In genomic region chr1:8182034-8182761, GRCh38 we compare ENCODE assay signal across 1 cellular context.
TF ChIP-seq lines count a peak whose summit lies in the region.

No MANE protein-coding gene starts in this region.

TF ChIP-seq in HepG2, 621 proteins besides CTCF, POLR2A, EP300 and RAD21 (continued from another document and continues in another):
- TF ChIP-seq FOXK1 (CRISPR knock-in tag; IDR thresholded peaks at IDR 0.05; ENCODE audit: borderline replicate concordance, low read depth) (no peak), AKAP8 (CRISPR knock-in tag; IDR thresholded peaks at IDR 0.05) (no peak), ZXDC (CRISPR knock-in tag; IDR thresholded peaks at IDR 0.05) (no peak), SKI (IDR thresholded peaks at IDR 0.05; ENCODE audit: partially characterized antibody) (no peak), ZNF441 (CRISPR knock-in tag; IDR thresholded peaks at IDR 0.05; ENCODE audit: borderline replicate concordance) (peak; percentile 72; the same call in 1 of the 2 replicates), TRIM24 (CRISPR knock-in tag; IDR thresholded peaks at IDR 0.05) (no peak), HIC2 (CRISPR knock-in tag; IDR thresholded peaks at IDR 0.05; ENCODE audit: low read depth) (no peak), TBX3 (IDR thresholded peaks at IDR 0.05; ENCODE audit: borderline replicate concordance) (no peak; the same call in 1 of the 2 replicates), FIP1L1 (IDR thresholded peaks at IDR 0.05; ENCODE audit: borderline replicate concordance, insufficient read depth, low read depth, low read length) (no peak), EED (CRISPR knock-in tag; IDR thresholded peaks at IDR 0.05) (no peak), ZNF687 (CRISPR knock-in tag; IDR thresholded peaks at IDR 0.05) (no peak; the same call in 1 of the 2 replicates), ZNF790 (CRISPR knock-in tag; IDR thresholded peaks at IDR 0.05; ENCODE audit: borderline replicate concordance) (no peak; the same call in 1 of the 2 replicates), ZNF607 (CRISPR knock-in tag; IDR thresholded peaks at IDR 0.05; ENCODE audit: borderline replicate concordance) (0 out of 2 replicates have a peak, but pooled peaks have one; percentile 44), ZNF256 (CRISPR knock-in tag; conservative IDR thresholded peaks at IDR 0.05) (no peak), PHF21A (CRISPR knock-in tag; IDR thresholded peaks at IDR 0.05) (no peak), NR2F6 (IDR thresholded peaks at IDR 0.05) (0 out of 2 replicates have a peak, but pooled peaks have one; percentile 10), NR2F6 (CRISPR knock-in tag; IDR thresholded peaks at IDR 0.05) (no peak), SRSF1 (optimal IDR thresholded peaks at IDR 0.05; ENCODE audit: low read depth, low read length) (no peak), FOXC1 (CRISPR knock-in tag; IDR thresholded peaks at IDR 0.05; ENCODE audit: borderline replicate concordance) (no peak), ZNF83 (CRISPR knock-in tag; IDR thresholded peaks at IDR 0.05; ENCODE audit: borderline replicate concordance) (no peak), ZKSCAN5 (CRISPR knock-in tag; IDR thresholded peaks at IDR 0.05) (no peak), ZNF253 (CRISPR knock-in tag; IDR thresholded peaks at IDR 0.05; ENCODE audit: borderline replicate concordance) (no peak), JUND (CRISPR knock-in tag; IDR thresholded peaks at IDR 0.05) (peak; percentile 50; the same call in 1 of the 2 replicates), ZNF761 (CRISPR knock-in tag; conservative IDR thresholded peaks at IDR 0.05) (no peak), ZSCAN22 (CRISPR knock-in tag; IDR thresholded peaks at IDR 0.05) (no peak), SIN3B (IDR thresholded peaks at IDR 0.05; ENCODE audit: low read length) (no peak), GFI1 (CRISPR knock-in tag; IDR thresholded peaks at IDR 0.05; ENCODE audit: borderline replicate concordance) (0 out of 2 replicates have a peak, but pooled peaks have one; percentile 47), MAF1 (CRISPR knock-in tag; IDR thresholded peaks at IDR 0.05; ENCODE audit: borderline replicate concordance) (no peak), THYN1 (CRISPR knock-in tag; IDR thresholded peaks at IDR 0.05; ENCODE audit: borderline replicate concordance, low read depth) (no peak), ZFP41 (CRISPR knock-in tag; IDR thresholded peaks at IDR 0.05; ENCODE audit: borderline replicate concordance) (no peak), NFYB (CRISPR knock-in tag; IDR thresholded peaks at IDR 0.05) (no peak), KDM5B (CRISPR knock-in tag; IDR thresholded peaks at IDR 0.05; ENCODE audit: borderline replicate concordance) (no peak), MED1 (CRISPR knock-in tag; IDR thresholded peaks at IDR 0.05) (peak; percentile 94), PTBP1 (IDR thresholded peaks at IDR 0.05; ENCODE audit: low read depth, low read length, poor library complexity, severe bottlenecking) (no peak), EZH2 (conservative IDR thresholded peaks at IDR 0.05; ENCODE audit: low read depth, low read length) (no peak), HDAC2 (CRISPR knock-in tag; IDR thresholded peaks at IDR 0.05) (peak; percentile 49; the same call in 1 of the 2 replicates), ZNF160 (CRISPR knock-in tag; IDR thresholded peaks at IDR 0.05) (no peak), FOXA3 (CRISPR knock-in tag; IDR thresholded peaks at IDR 0.05) (peak; percentile 88), ETV5 (CRISPR knock-in tag; IDR thresholded peaks at IDR 0.05; ENCODE audit: borderline replicate concordance) (peak; percentile 74), RBM39 (IDR thresholded peaks at IDR 0.05; ENCODE audit: low read depth, low read length, poor library complexity, severe bottlenecking) (no peak), ZNF12 (CRISPR knock-in tag; IDR thresholded peaks at IDR 0.05) (0 out of 2 replicates have a peak, but pooled peaks have one; percentile 14), BRF2 (CRISPR knock-in tag; IDR thresholded peaks at IDR 0.05) (no peak), HOXA5 (CRISPR knock-in tag; IDR thresholded peaks at IDR 0.05) (no peak), ZBTB3 (CRISPR knock-in tag; IDR thresholded peaks at IDR 0.05; ENCODE audit: borderline replicate concordance, low read depth) (no peak), JUN (CRISPR knock-in tag; IDR thresholded peaks at IDR 0.05) (no peak; the same call in 1 of the 2 replicates), ZSCAN31 (CRISPR knock-in tag; IDR thresholded peaks at IDR 0.05; ENCODE audit: low read depth) (no peak)
- TF ChIP-seq, protein P1, sequence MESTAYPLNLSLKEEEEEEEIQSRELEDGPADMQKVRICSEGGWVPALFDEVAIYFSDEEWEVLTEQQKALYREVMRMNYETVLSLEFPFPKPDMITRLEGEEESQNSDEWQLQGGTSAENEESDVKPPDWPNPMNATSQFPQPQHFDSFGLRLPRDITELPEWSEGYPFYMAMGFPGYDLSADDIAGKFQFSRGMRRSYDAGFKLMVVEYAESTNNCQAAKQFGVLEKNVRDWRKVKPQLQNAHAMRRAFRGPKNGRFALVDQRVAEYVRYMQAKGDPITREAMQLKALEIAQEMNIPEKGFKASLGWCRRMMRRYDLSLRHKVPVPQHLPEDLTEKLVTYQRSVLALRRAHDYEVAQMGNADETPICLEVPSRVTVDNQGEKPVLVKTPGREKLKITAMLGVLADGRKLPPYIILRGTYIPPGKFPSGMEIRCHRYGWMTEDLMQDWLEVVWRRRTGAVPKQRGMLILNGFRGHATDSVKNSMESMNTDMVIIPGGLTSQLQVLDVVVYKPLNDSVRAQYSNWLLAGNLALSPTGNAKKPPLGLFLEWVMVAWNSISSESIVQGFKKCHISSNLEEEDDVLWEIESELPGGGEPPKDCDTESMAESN (CRISPR knock-in tag; conservative IDR thresholded peaks at IDR 0.05): no peak
- TF ChIP-seq, protein P2, sequence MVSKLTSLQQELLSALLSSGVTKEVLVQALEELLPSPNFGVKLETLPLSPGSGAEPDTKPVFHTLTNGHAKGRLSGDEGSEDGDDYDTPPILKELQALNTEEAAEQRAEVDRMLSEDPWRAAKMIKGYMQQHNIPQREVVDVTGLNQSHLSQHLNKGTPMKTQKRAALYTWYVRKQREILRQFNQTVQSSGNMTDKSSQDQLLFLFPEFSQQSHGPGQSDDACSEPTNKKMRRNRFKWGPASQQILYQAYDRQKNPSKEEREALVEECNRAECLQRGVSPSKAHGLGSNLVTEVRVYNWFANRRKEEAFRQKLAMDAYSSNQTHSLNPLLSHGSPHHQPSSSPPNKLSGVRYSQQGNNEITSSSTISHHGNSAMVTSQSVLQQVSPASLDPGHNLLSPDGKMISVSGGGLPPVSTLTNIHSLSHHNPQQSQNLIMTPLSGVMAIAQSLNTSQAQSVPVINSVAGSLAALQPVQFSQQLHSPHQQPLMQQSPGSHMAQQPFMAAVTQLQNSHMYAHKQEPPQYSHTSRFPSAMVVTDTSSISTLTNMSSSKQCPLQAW (CRISPR knock-in tag; IDR thresholded peaks at IDR 0.05): no peak; the same call in 1 of the 2 replicates
- TF ChIP-seq, protein P3, sequence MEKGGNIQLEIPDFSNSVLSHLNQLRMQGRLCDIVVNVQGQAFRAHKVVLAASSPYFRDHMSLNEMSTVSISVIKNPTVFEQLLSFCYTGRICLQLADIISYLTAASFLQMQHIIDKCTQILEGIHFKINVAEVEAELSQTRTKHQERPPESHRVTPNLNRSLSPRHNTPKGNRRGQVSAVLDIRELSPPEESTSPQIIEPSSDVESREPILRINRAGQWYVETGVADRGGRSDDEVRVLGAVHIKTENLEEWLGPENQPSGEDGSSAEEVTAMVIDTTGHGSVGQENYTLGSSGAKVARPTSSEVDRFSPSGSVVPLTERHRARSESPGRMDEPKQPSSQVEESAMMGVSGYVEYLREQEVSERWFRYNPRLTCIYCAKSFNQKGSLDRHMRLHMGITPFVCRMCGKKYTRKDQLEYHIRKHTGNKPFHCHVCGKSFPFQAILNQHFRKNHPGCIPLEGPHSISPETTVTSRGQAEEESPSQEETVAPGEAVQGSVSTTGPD (CRISPR knock-in tag; IDR thresholded peaks at IDR 0.05): no peak
- TF ChIP-seq, protein P4, sequence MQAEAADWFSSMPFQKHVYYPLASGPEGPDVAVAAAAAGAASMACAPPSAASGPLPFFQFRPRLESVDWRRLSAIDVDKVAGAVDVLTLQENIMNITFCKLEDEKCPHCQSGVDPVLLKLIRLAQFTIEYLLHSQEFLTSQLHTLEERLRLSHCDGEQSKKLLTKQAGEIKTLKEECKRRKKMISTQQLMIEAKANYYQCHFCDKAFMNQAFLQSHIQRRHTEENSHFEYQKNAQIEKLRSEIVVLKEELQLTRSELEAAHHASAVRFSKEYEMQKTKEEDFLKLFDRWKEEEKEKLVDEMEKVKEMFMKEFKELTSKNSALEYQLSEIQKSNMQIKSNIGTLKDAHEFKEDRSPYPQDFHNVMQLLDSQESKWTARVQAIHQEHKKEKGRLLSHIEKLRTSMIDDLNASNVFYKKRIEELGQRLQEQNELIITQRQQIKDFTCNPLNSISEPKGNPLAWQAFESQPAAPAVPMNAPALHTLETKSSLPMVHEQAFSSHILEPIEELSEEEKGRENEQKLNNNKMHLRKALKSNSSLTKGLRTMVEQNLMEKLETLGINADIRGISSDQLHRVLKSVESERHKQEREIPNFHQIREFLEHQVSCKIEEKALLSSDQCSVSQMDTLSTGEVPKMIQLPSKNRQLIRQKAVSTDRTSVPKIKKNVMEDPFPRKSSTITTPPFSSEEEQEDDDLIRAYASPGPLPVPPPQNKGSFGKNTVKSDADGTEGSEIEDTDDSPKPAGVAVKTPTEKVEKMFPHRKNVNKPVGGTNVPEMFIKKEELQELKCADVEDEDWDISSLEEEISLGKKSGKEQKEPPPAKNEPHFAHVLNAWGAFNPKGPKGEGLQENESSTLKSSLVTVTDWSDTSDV (CRISPR knock-in tag; IDR thresholded peaks at IDR 0.05): no peak; the same call in 1 of the 2 replicates
